Comparison of ENCODE assay signal across 25 cellular contexts in the genomic region with DNA sequence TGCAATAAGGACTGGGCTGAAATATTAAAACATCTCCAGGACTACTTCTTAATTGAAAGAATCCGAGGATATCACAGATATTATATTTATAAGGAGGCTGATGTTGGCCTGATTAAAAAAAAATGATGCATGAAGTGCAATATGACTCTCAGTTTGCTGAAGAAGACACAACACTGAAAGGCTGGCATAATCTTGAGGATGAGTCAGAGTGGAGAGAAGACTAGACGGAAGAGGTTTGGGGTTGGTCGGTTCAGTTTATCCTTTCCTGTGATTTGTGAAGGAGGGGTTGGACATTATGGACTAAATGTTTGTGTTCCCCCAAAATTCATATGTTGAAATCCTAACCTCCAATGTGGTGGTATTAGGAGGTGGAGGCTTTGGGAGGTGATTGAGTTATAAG.
"Had no signal": no experiment of that assay in that cellular context is flagged by ENCODE, and none has a peak within 500 bp of the region (broad histone marks: within the 10 kb centered on the region; RNA-seq: fewer than 3 reads in every experiment).

No MANE protein-coding gene starts in this region.

- ATAC-seq: activated naive CD4-positive, alpha-beta T cell treated with anti-CD3 and anti-CD28 coated beads, Interleukin-2, amount 50 U/mL, for 72 hours; activated naive CD8-positive, alpha-beta T cell treated with anti-CD3 and anti-CD28 coated beads, Interleukin-2, amount 50 U/mL, for 24 hours; activated T-cell treated with anti-CD3 and anti-CD28 coated beads, Interleukin-2, amount 50 U/mL, for 4 hours; T-cell had no signal

- DNase-seq: activated CD4-positive, alpha-beta memory T cell treated with anti-CD3 and anti-CD28 coated beads for 36 hours; activated CD4-positive, alpha-beta T cell treated with anti-CD3 and anti-CD28 coated beads, Interleukin-2, amount 10 ng/mL, durations not matched to agents 7 days and 5 days; activated CD4-positive, CD25-positive, alpha-beta regulatory T cell; activated CD8-positive, alpha-beta memory T cell treated with anti-CD3 and anti-CD28 coated beads for 24 hours; activated effector memory CD4-positive, alpha-beta T cell treated with anti-CD3 and anti-CD28 coated beads, Interleukin-2, amount 50 U/mL, for 16 hours; activated naive CD4-positive, alpha-beta T cell treated with Interleukin-2 at 50 U/mL for 16 hours; activated naive CD8-positive, alpha-beta T cell treated with anti-CD3 and anti-CD28 coated beads, Interleukin-2, amount 50 U/mL, for 24 hours; activated T-cell treated with anti-CD3 and anti-CD28 coated beads, Interleukin-2, amount 50 U/mL, for 4 hours; amygdala; central memory CD4-positive, alpha-beta T cell; KG1; MM.1S; NCI-H1105 treated with DMSO at 0.1 percent for 48 hours; NCI-H1436 treated with DMSO at 0.1 percent for 48 hours; NCI-H187; NCI-H2081; NCI-H510A treated with DMSO at 0.1 percent for 48 hours; NCI-H69; NK-92 treated with Interleukin-12 subunit alpha and Interleukin-12 subunit beta, amount 100 ng/mL, for 24 hours; SHP77 treated with DMSO at 0.1 percent for 48 hours; T-cell; T-helper 2 cell; T1000 had no signal

- H3K27ac ChIP-seq: VCaP had no signal
